Comparison of ENCODE assay signal across 9 cellular contexts in genomic region chr4:158208931-158209640, GRCh38. TPM values are rescaled to one million over a fixed set of nuclear protein-coding genes. Genes with fewer than 3 reads are reported as not detected.
DNase-seq lines count a peak whose midpoint lies in the region; ATAC-seq and TF ChIP-seq lines count a peak whose summit lies in the region.
"Had no signal": no experiment of that assay in that cellular context is flagged by ENCODE, and none has a peak within 500 bp of the region (broad histone marks: within the 10 kb centered on the region; RNA-seq: fewer than 3 reads in every experiment).

No MANE protein-coding gene starts in this region.

- H3K9ac ChIP-seq in neural progenitor cell (no peak overlapping the region), SK-N-SH (no peak overlapping the region)

- CTCF ChIA-PET in SK-N-SH (lab: Yijun Ruan, JAX) = interaction anchor here (2.3 kb wide), 1 partner anchor 16 kb away, joined by 7 read pairs; no protein-coding TSS in a partner anchor

- H3K27me3 Mint-ChIP-seq in neural progenitor cell (ENCODE audit: insufficient read depth, low read depth) = no peaks in the 10 kb centered on the region

- H3F3A ChIP-seq in neural progenitor cell (ENCODE audit: low read depth) (peaks cover 7% of the 10 kb centered on the region), SK-N-SH (replicated peaks; ENCODE audit: insufficient read depth) (no peaks in the 10 kb centered on the region)

- H3K27ac Mint-ChIP-seq in neural progenitor cell = no peak overlapping the region

- H3K4me2 ChIP-seq in neural progenitor cell (no peak overlapping the region), SK-N-SH (no peak overlapping the region)

- TF ChIP-seq POLR2A in adrenal gland (IDR thresholded peaks at IDR 0.05) = no peak

- H3K9me3 ChIP-seq in adrenal gland (replicated peaks in 1 of 3) = no peaks in the 10 kb centered on the region
- no peaks in the 10 kb centered on the region for H3K9me3 ChIP-seq in neural progenitor cell (ENCODE audit: low read depth)
- H3K9me3 ChIP-seq in SK-N-SH = no peaks in the 10 kb centered on the region

- 71 to 84% (median 81%) methylated on average over 5 of the region's 5 CpGs for WGBS in adrenal gland, 4 donors
- WGBS in SK-N-SH (ENCODE audit: low lambda C conversion rate) = 78% methylated on average over 5 of the region's 5 CpGs

- TF ChIP-seq EP300 in SK-N-SH (IDR thresholded peaks at IDR 0.05; ENCODE audit: borderline replicate concordance in 1 of 2, low read depth in 1 of 2, low read length in 1 of 2) = no peak

- no peaks in the 10 kb centered on the region for H4K20me1 ChIP-seq in neural progenitor cell (ENCODE audit: low read depth)
- H4K20me1 ChIP-seq in SK-N-SH (ENCODE audit: insufficient read depth) = no peaks in the 10 kb centered on the region

- H2AFZ ChIP-seq in neural progenitor cell (replicated peaks) (no peak overlapping the region), SK-N-SH (ENCODE audit: low read depth) (no peak overlapping the region)

- POLR2A ChIA-PET in SK-N-SH (lab: Yijun Ruan, JAX) = no interaction called here

- intact Hi-C loops in adrenal gland (cut with DNase I) = no loop called here

- TF ChIP-seq CTCF in adrenal gland (IDR thresholded peaks at IDR 0.05) (peak in 1 of 6 experiments; percentile 8), neural progenitor cell (IDR thresholded peaks at IDR 0.05) (no peak), SK-N-SH (IDR thresholded peaks at IDR 0.05) (no peak)

- H3K4me1 Mint-ChIP-seq in neural progenitor cell = peaks cover 21% of the 10 kb centered on the region

- H3K9me3 Mint-ChIP-seq in neural progenitor cell = no peaks in the 10 kb centered on the region

- H3K9me2 ChIP-seq in SK-N-SH = no peaks in the 10 kb centered on the region

- DNase-seq in adrenal gland = no peak
- peak; percentile 80 for DNase-seq in pons (ENCODE audit: low spot score)
- DNase-seq in NCI-H2107 treated with DMSO at 0.1 percent for 48 hours (lab: John Stamatoyannopoulos, UW; ENCODE audit: unreplicated experiment) = no peak
- DNase-seq in neural progenitor cell (ENCODE audit: low spot score) = no peak
- no peak for DNase-seq in SK-N-SH
- DNase-seq in DMS 273 treated with DMSO at 0.1 percent for 48 hours (lab: John Stamatoyannopoulos, UW) = no peak

- peak; percentile 55 for ATAC-seq in GM18870 (IDR thresholded peaks at IDR 0.05; ENCODE audit: unreplicated experiment)
- peak; percentile 37 for ATAC-seq in HG03060 (IDR thresholded peaks at IDR 0.05; ENCODE audit: low read depth, unreplicated experiment)

- H3K27ac ChIP-seq in adrenal gland (peak overlapping the region; percentile 27 to 99 (median 94)), neural progenitor cell (no peak overlapping the region), SK-N-SH (ENCODE audit: low read depth in 2 of 2, low read length in 1 of 2) (no peak overlapping the region)

- H3K79me2 ChIP-seq in neural progenitor cell (ENCODE audit: low read depth) = no peaks in the 10 kb centered on the region
- no peaks in the 10 kb centered on the region for H3K79me2 ChIP-seq in SK-N-SH (ENCODE audit: insufficient read depth)

- H3K27me3 ChIP-seq in adrenal gland (no peaks in the 10 kb centered on the region), neural progenitor cell (no peaks in the 10 kb centered on the region), SK-N-SH (ENCODE audit: insufficient read depth) (no peaks in the 10 kb centered on the region)

- H3K36me3 ChIP-seq in adrenal gland (replicated peaks in 1 of 2) (no peaks in the 10 kb centered on the region), neural progenitor cell (no peaks in the 10 kb centered on the region), SK-N-SH (replicated peaks in 1 of 2; ENCODE audit: control insufficient read depth in 1 of 2, insufficient read depth in 2 of 2, low read length in 1 of 2) (no peaks in the 10 kb centered on the region)

- H3K4me1 ChIP-seq in adrenal gland (replicated peaks in 1 of 2) (peaks cover 0 to 18% of the 10 kb centered on the region in 2 donors), neural progenitor cell (peaks cover 17% of the 10 kb centered on the region), SK-N-SH (ENCODE audit: control insufficient read depth in 1 of 2, insufficient read depth in 2 of 2, low read depth in 1 of 2, low read length in 1 of 2) (no peaks in the 10 kb centered on the region)

- no peak for TF ChIP-seq RAD21 in SK-N-SH (IDR thresholded peaks at IDR 0.05; ENCODE audit: low read length)

- H3K36me3 Mint-ChIP-seq in neural progenitor cell = no peaks in the 10 kb centered on the region

- no peak overlapping the region for H3K4me3 Mint-ChIP-seq in neural progenitor cell

- no peak overlapping the region for H3K4me3 ChIP-seq in adrenal gland
- no peak overlapping the region for H3K4me3 ChIP-seq in neural progenitor cell
- H3K4me3 ChIP-seq in SK-N-SH (ENCODE audit: low read depth in 2 of 2, low read length in 1 of 2) = no peak overlapping the region

TF ChIP-seq in SK-N-SH, 30 proteins besides CTCF, POLR2A, EP300 and RAD21:
- TF ChIP-seq FOXJ3 (CRISPR knock-in tag; IDR thresholded peaks at IDR 0.05) (no peak), MXI1 (IDR thresholded peaks at IDR 0.05; ENCODE audit: low read depth, low read length) (no peak), NFIC (IDR thresholded peaks at IDR 0.05; ENCODE audit: borderline replicate concordance) (no peak), CHD2 (IDR thresholded peaks at IDR 0.05; ENCODE audit: low read length, partially characterized antibody) (no peak), RXRA (IDR thresholded peaks at IDR 0.05; ENCODE audit: borderline replicate concordance, low read depth) (no peak), NRF1 (IDR thresholded peaks at IDR 0.05; ENCODE audit: low read depth, low read length) (no peak), IRF3 (IDR thresholded peaks at IDR 0.05; ENCODE audit: low read depth, low read length) (no peak)

RNA-seq across cellular contexts. Expression of gene TMEM144, which starts 1.2 kb away (rescaled TPM):
- total RNA-seq in adrenal gland (10 to 100 TPM; 14.4 to 55.4 (median 23.4) TPM), neural progenitor cell (ENCODE audit: low replicate concordance) (2.0 and 4.1 TPM in 2 replicates)
- polyA plus RNA-seq in adrenal gland (10 to 100 TPM; 10.1 to 18.7 (median 14.0) TPM), SK-N-SH (2012; rRNA removed) (not detected in 2 replicates)
- not detected in 2 replicates for polyA plus RNA-seq in SK-N-SH (2012; cell fraction: cytosol; rRNA removed)
- 0.12 TPM in 1 of 2 replicates, not detected in the other for polyA plus RNA-seq in SK-N-SH (2012; cell fraction: nucleus; rRNA removed)

RNA-seq across cellular contexts. Expression of gene GASK1B, which starts 36.3 kb away (rescaled TPM):
- 100 to 1,000 TPM; 120 to 556 (median 434) TPM for total RNA-seq in adrenal gland
- 100 to 1,000 TPM in 1 of 3 donors, 10 to 100 TPM in 2; 35.4 to 165 (median 38.1) TPM for polyA plus RNA-seq in adrenal gland
- not detected in 2 replicates for total RNA-seq in neural progenitor cell (ENCODE audit: low replicate concordance)
- polyA plus RNA-seq in SK-N-SH (2012; rRNA removed) = 3.7 and 7.2 TPM in 2 replicates
- 6.0 and 8.1 TPM in 2 replicates for polyA plus RNA-seq in SK-N-SH (2012; cell fraction: cytosol; rRNA removed)
- 3.4 and 6.0 TPM in 2 replicates for polyA plus RNA-seq in SK-N-SH (2012; cell fraction: nucleus; rRNA removed)
- total RNA-seq: T-helper 1 cell treated with Interleukin-12 subunit alpha and Interleukin-12 subunit beta and Interleukin-4 antibody, amounts not matched to agents 30 ng/mL and 1 ng/mL, for 36 hours had no signal

Comparison
In these comparisons a context has a peak if more than half of its experiments do, and no peak if none do; other contexts are left out.
1. H3K27ac ChIP-seq: peak in adrenal gland (5 of 5); none in neural progenitor cell (single experiment) and SK-N-SH (0 of 2).
2. RNA of gene GASK1B, which starts 36.3 kb away (total RNA-seq): 120 to 556 TPM in adrenal gland; not detected in neural progenitor cell; every median in the first group is over 100 times any median in the second.